ENCODE assay signal across 27 cellular contexts in genomic region chr3:71172176-71172575, GRCh38.
DNase-seq lines count a peak whose midpoint lies in the region; ATAC-seq, FAIRE-seq and TF ChIP-seq lines count a peak whose summit lies in the region.
"Had no signal": no experiment of that assay in that cellular context is flagged by ENCODE, and none has a peak within 500 bp of the region (broad histone marks: within the 10 kb centered on the region; RNA-seq: fewer than 3 reads in every experiment).

No MANE protein-coding gene starts in this region.

- peak overlapping the region; percentile 69 for H4K91ac ChIP-seq in IMR-90 (ENCODE audit: insufficient read depth, low read depth, low read length)

- H2BK5ac ChIP-seq in IMR-90 (ENCODE audit: low read depth, low read length, poor library complexity, severe bottlenecking): peak overlapping the region; percentile 90

- H3K79me1 ChIP-seq in IMR-90 (ENCODE audit: low read depth in 1 of 2, low read length in 2 of 2): peaks cover 9 to 21% of the 10 kb centered on the region in 2 experiments; a peak in 3 of 4 replicates

- TF ChIP-seq EP300 in A549 (IDR thresholded peaks at IDR 0.05): no peak

- H2BK15ac ChIP-seq in IMR-90 (ENCODE audit: low read depth, low read length): 0 out of 3 replicates have a peak overlapping the region, but pooled peaks have one; percentile 83

- TF ChIP-seq RAD21 in A549 (conservative IDR thresholded peaks at IDR 0.05 in 1 of 2, IDR thresholded peaks at IDR 0.05 in 1 of 2): no peak
- TF ChIP-seq RAD21 in IMR-90 (IDR thresholded peaks at IDR 0.05; ENCODE audit: low read length): no peak

- TF ChIP-seq POLR2A in A549 (IDR thresholded peaks at IDR 0.05; ENCODE audit: low read length) (no peak), IMR-90 (IDR thresholded peaks at IDR 0.05; ENCODE audit: low read depth, low read length) (no peak)

- H3K9me3 ChIP-seq in A549 (no peaks in the 10 kb centered on the region), IMR-90 (ENCODE audit: control insufficient read depth, insufficient read depth, low read length) (no peaks in the 10 kb centered on the region), skeletal muscle tissue (ENCODE audit: control insufficient read depth in 3 of 3, low read length in 3 of 3) (no peaks in the 10 kb centered on the region), SJCRH30 (replicated peaks) (no peaks in the 10 kb centered on the region)
- H3K9me3 ChIP-seq: BLaER1 treated with 17β-estradiol and CSF1 and Interleukin-3, amounts not matched to agents 10 nM and 100 nM; Peyer's patch; stomach had no signal

- H2BK120ac ChIP-seq in IMR-90 (ENCODE audit: low read depth, low read length): peak overlapping the region; percentile 73

- no peak for ATAC-seq in A549
- no peak for ATAC-seq in IMR-90 (ENCODE audit: low read depth)
- ATAC-seq: activated CD4-positive, CD25-positive, alpha-beta regulatory T cell treated with anti-CD3 and anti-CD28 coated beads, Interleukin-2, amount 50 U/mL, for 24 hours; left colon had no signal

- H3K4me3 ChIP-seq in A549: no peak overlapping the region
- no peak overlapping the region for H3K4me3 ChIP-seq in IMR-90 (ENCODE audit: insufficient read depth, low read depth, low read length)
- no peak overlapping the region for H3K4me3 ChIP-seq in skeletal muscle tissue (ENCODE audit: low read length in 3 of 3)
- no peak overlapping the region for H3K4me3 ChIP-seq in SJCRH30
- H3K4me3 ChIP-seq: BLaER1 treated with 17β-estradiol and CSF1 and Interleukin-3, amounts not matched to agents 10 nM and 100 nM; Peyer's patch; stomach had no signal

- H2AK9ac ChIP-seq in IMR-90 (replicated peaks; ENCODE audit: low read depth, low read length, poor library complexity): no peak overlapping the region

- in situ Hi-C loops in IMR-90 (cut with MboI; ENCODE audit: low sequenced_read_pairs): no loop called here

- WGBS in A549 (ENCODE audit: missing lambda C conversion rate): 80% methylated on average over 3 of the region's 3 CpGs
- WGBS in IMR-90 (ENCODE audit: extremely low coverage in 2 of 2, insufficient read length in 1 of 2), 2 experiments: no CpG with 5 or more reads among the region's 3 CpGs

- DNase-seq in A549 (ENCODE audit: low read depth in 1 of 2, low spot score in 1 of 2) (no peak), IMR-90 (no peak), fibroblast of peridontal ligament (ENCODE audit: extremely low read depth) (peak; percentile 75), SJCRH30 (no peak), COLO829 (ENCODE audit: low spot score) (no peak), retina (no peak), mesenteric fat pad (ENCODE audit: low spot score) (no peak)
- DNase-seq: activated CD4-positive, alpha-beta memory T cell treated with anti-CD3 and anti-CD28 coated beads for 36 hours; activated effector memory CD4-positive, alpha-beta T cell treated with anti-CD3 and anti-CD28 coated beads, Interleukin-2, amount 50 U/mL, for 16 hours; dermis blood vessel endothelial cell; head of caudate nucleus; left colon; NCI-H1694; NCI-H526; occipital lobe; Peyer's patch; right cardiac atrium; stomach had no signal

- H3K27ac ChIP-seq in A549 (peak overlapping the region; percentile 62 to 79), IMR-90 (ENCODE audit: insufficient read depth, low read length) (peak overlapping the region; percentile 98; the same call in 1 of the 2 replicates), skeletal muscle tissue (ENCODE audit: low read depth, low read length) (peak overlapping the region; percentile 12), SJCRH30 (no peak overlapping the region)
- H3K27ac ChIP-seq: BLaER1 treated with 17β-estradiol and CSF1 and Interleukin-3, amounts not matched to agents 10 nM and 100 nM; HL-60; Peyer's patch had no signal

- TSS peak; percentile 17 for BruUV-seq in IMR-90 (replicated peaks; lab: Mats Ljungman, UMichigan)

- CTCF ChIA-PET in A549 (lab: Yijun Ruan, JAX): no interaction called here
- CTCF ChIA-PET in IMR-90 (lab: Yijun Ruan, JAX): interaction anchor here (0.7 kb wide), 1 partner anchor 98 kb away, joined by 3 read pairs; no protein-coding TSS in a partner anchor

- peak overlapping the region; percentile 60 for H3K4ac ChIP-seq in IMR-90 (ENCODE audit: low read depth, low read length)

- H3K9ac ChIP-seq in IMR-90 (ENCODE audit: low read depth, low read length) (peak overlapping the region; percentile 72; the same call in 1 of the 2 replicates), skeletal muscle tissue (ENCODE audit: low read depth in 1 of 3, low read length in 3 of 3) (no peak overlapping the region)
- H3K9ac ChIP-seq: BLaER1 treated with 17β-estradiol and CSF1 and Interleukin-3, amounts not matched to agents 10 nM and 100 nM had no signal

- peaks cover 7% of the 10 kb centered on the region; the same call in 1 of the 2 replicates for H3K9me1 ChIP-seq in IMR-90 (ENCODE audit: insufficient read depth, low read length)

- H3K4me1 ChIP-seq in A549 (peaks cover 22% of the 10 kb centered on the region), IMR-90 (ENCODE audit: control insufficient read depth, insufficient read depth, low read length) (peaks cover 26% of the 10 kb centered on the region), skeletal muscle tissue (ENCODE audit: control insufficient read depth in 3 of 3, insufficient read depth in 3 of 3, low read length in 3 of 3) (peaks cover 0 to 9% (median 0%) of the 10 kb centered on the region in 3 donors), SJCRH30 (peaks cover 21% of the 10 kb centered on the region)

- FAIRE-seq in A549 (lab: Jason Lieb, UNC): no peak
- FAIRE-seq: A204.1, bronchial epithelial cell, endometrium, GM19239, TTC549 had no signal

- H2BK20ac ChIP-seq in IMR-90 (ENCODE audit: low read depth, low read length): peak overlapping the region; percentile 60; the same call in 1 of the 2 replicates

- H4K5ac ChIP-seq in IMR-90 (ENCODE audit: low read depth, low read length): peak overlapping the region; percentile 91

- peak overlapping the region; percentile 57; the same call in 1 of the 2 replicates for H3K23ac ChIP-seq in IMR-90 (ENCODE audit: low read depth, low read length)

- peak overlapping the region; percentile 52; a peak in 2 of 4 replicates for H4K8ac ChIP-seq in IMR-90 (ENCODE audit: low read depth in 2 of 2, low read length in 2 of 2)

- POLR2A ChIA-PET in A549 (lab: Yijun Ruan, JAX) (no interaction called here), IMR-90 (lab: Charles Lee; ENCODE audit: unreplicated experiment) (no interaction called here)

- intact Hi-C loops in IMR-90 (cut with micrococcal nuclease): loop anchor here (2.0 to 5.0 kb wide), 2 partner anchors 73 to 620 kb away; no protein-coding TSS in a partner anchor

- dilution Hi-C loops in IMR-90 (cut with HindIII; ENCODE audit: low sequenced_read_pairs, unreplicated experiment): no loop called here

- H3K4me2 ChIP-seq in A549 (peak overlapping the region; percentile 52), IMR-90 (ENCODE audit: low read depth, low read length) (peak overlapping the region; percentile 41; the same call in 1 of the 2 replicates)
- H3K4me2 ChIP-seq: BLaER1 treated with 17β-estradiol and CSF1 and Interleukin-3, amounts not matched to agents 10 nM and 100 nM had no signal

- TF ChIP-seq CTCF in A549 (IDR thresholded peaks at IDR 0.05): no peak
- no peak for TF ChIP-seq CTCF in IMR-90 (conservative IDR thresholded peaks at IDR 0.05; ENCODE audit: low read depth, low read length)

- peak overlapping the region; percentile 97 for H3K18ac ChIP-seq in IMR-90 (ENCODE audit: low read depth, low read length)

- no peak overlapping the region for H3K56ac ChIP-seq in IMR-90 (ENCODE audit: extremely low read depth, insufficient read depth, low read length)

- peak overlapping the region; percentile 53 for H3K14ac ChIP-seq in IMR-90 (replicated peaks; ENCODE audit: low read depth, low read length)

- H3K36me3 ChIP-seq in IMR-90 (ENCODE audit: control insufficient read depth, insufficient read depth, low read length) (no peaks in the 10 kb centered on the region), skeletal muscle tissue (ENCODE audit: control insufficient read depth in 3 of 3, insufficient read depth in 3 of 3, low read length in 3 of 3) (no peaks in the 10 kb centered on the region), SJCRH30 (no peaks in the 10 kb centered on the region)
- H3K36me3 ChIP-seq: BLaER1 treated with 17β-estradiol and CSF1 and Interleukin-3, amounts not matched to agents 10 nM and 100 nM; Peyer's patch; stomach had no signal

- no peak overlapping the region for H2AFZ ChIP-seq in IMR-90 (replicated peaks; ENCODE audit: low read length, poor library complexity)

- peak overlapping the region; percentile 59; the same call in 1 of the 2 replicates for H2AK5ac ChIP-seq in IMR-90 (ENCODE audit: low read depth, low read length)

- no peaks in the 10 kb centered on the region for H4K20me1 ChIP-seq in IMR-90 (ENCODE audit: insufficient read depth, low read length)
- H4K20me1 ChIP-seq: BLaER1 treated with 17β-estradiol and CSF1 and Interleukin-3, amounts not matched to agents 10 nM and 100 nM had no signal

- H3K27me3 ChIP-seq in IMR-90 (ENCODE audit: control insufficient read depth, insufficient read depth, low read length): no peaks in the 10 kb centered on the region
- H3K27me3 ChIP-seq in skeletal muscle tissue (ENCODE audit: control insufficient read depth in 3 of 3, insufficient read depth in 3 of 3, low read length in 3 of 3): no peaks in the 10 kb centered on the region
- no peaks in the 10 kb centered on the region for H3K27me3 ChIP-seq in SJCRH30
- H3K27me3 ChIP-seq: BLaER1 treated with 17β-estradiol and CSF1 and Interleukin-3, amounts not matched to agents 10 nM and 100 nM; Peyer's patch; stomach had no signal

TF ChIP-seq in A549, 52 proteins besides CTCF, POLR2A, EP300 and RAD21 (continues in another document):
- no peak for TF ChIP-seq USF2 (IDR thresholded peaks at IDR 0.05)

TF ChIP-seq in IMR-90, 13 proteins besides CTCF, POLR2A, EP300 and RAD21 (continues in another document):
- no peak for TF ChIP-seq MAFK (IDR thresholded peaks at IDR 0.05; ENCODE audit: low read depth, low read length)
- TF ChIP-seq NFE2L2 (IDR thresholded peaks at IDR 0.05; ENCODE audit: low read depth, low read length): no peak
- no peak for TF ChIP-seq SMC3 (IDR thresholded peaks at IDR 0.05; ENCODE audit: low read depth, low read length)
- no peak for TF ChIP-seq ELK1 (IDR thresholded peaks at IDR 0.05; ENCODE audit: borderline replicate concordance, low read depth, low read length)
- no peak for TF ChIP-seq RFX5 (IDR thresholded peaks at IDR 0.05; ENCODE audit: low read depth, low read length)
- TF ChIP-seq RCOR1 (IDR thresholded peaks at IDR 0.05; ENCODE audit: insufficient replicate concordance, low read length): no peak
